14 cellular contexts compared by ENCODE assay signal in genomic region chr20:32479697-32480140, GRCh38.
DNase-seq lines count a peak whose midpoint lies in the region; ATAC-seq, FAIRE-seq and TF ChIP-seq lines count a peak whose summit lies in the region.
"Had no signal": no experiment of that assay in that cellular context is flagged by ENCODE, and none has a peak within 500 bp of the region (broad histone marks: within the 10 kb centered on the region; RNA-seq: fewer than 3 reads in every experiment).

No MANE protein-coding gene starts in this region.

- FAIRE-seq in small intestine (lab: Jason Lieb, UNC), result no peak

- no peak overlapping the region for H3K4me3 Mint-ChIP-seq in activated B cell treated with CpG ODN at 0.5 μM for 24 hours
- H3K4me3 Mint-ChIP-seq: activated naive CD4-positive, alpha-beta T cell treated with anti-CD3 and anti-CD28 coated beads, Interleukin-2, amount 50 U/mL, for 24 hours; HFFc6 had no signal

- no peak overlapping the region for H2BK15ac ChIP-seq in IMR-90 (ENCODE audit: low read depth, low read length)

- H4K5ac ChIP-seq in IMR-90 (ENCODE audit: low read depth, low read length), result no peak overlapping the region

- no peaks in the 10 kb centered on the region; the same call in 1 of the 2 replicates for H3K36me3 ChIP-seq in IMR-90 (ENCODE audit: control insufficient read depth, insufficient read depth, low read length)
- H3K36me3 ChIP-seq in lower lobe of right lung, result no peaks in the 10 kb centered on the region
- no peaks in the 10 kb centered on the region for H3K36me3 ChIP-seq in small intestine (ENCODE audit: control insufficient read depth in 2 of 2, insufficient read depth in 2 of 2, low read length in 2 of 2)

- H4K20me1 ChIP-seq in IMR-90 (ENCODE audit: insufficient read depth, low read length), result peaks cover 52% of the 10 kb centered on the region

- H2AK5ac ChIP-seq in IMR-90 (ENCODE audit: low read depth, low read length), result no peak overlapping the region

- H3K56ac ChIP-seq in IMR-90 (ENCODE audit: extremely low read depth, insufficient read depth, low read length), result no peak overlapping the region

- DNase-seq in IMR-90, result no peak
- no peak for DNase-seq in activated B cell treated with CpG ODN at 0.5 μM for 24 hours
- DNase-seq in lower lobe of right lung, result no peak
- DNase-seq in small intestine, result peak; percentile 91
- no peak for DNase-seq in GM03348 (ENCODE audit: low spot score)
- no peak for DNase-seq in activated effector memory CD4-positive, alpha-beta T cell treated with anti-CD3 and anti-CD28 coated beads, Interleukin-2, amount 50 U/mL, for 16 hours
- DNase-seq: COR-L47, HFFc6, NCI-H1105, RPMI8226, T1000 had no signal

- H3K27me3 ChIP-seq in IMR-90 (ENCODE audit: control insufficient read depth, insufficient read depth, low read length), result no peaks in the 10 kb centered on the region
- no peaks in the 10 kb centered on the region for H3K27me3 ChIP-seq in lower lobe of right lung (ENCODE audit: low read depth)
- H3K27me3 ChIP-seq in small intestine (ENCODE audit: control insufficient read depth in 2 of 2, insufficient read depth in 2 of 2, low read length in 2 of 2), result no peaks in the 10 kb centered on the region

- H2AK9ac ChIP-seq in IMR-90 (replicated peaks; ENCODE audit: low read depth, low read length, poor library complexity), result peak overlapping the region; percentile 76

- peaks cover 5 to 72% of the 10 kb centered on the region in 2 experiments; a peak in 3 of 4 replicates for H3K79me1 ChIP-seq in IMR-90 (ENCODE audit: low read depth in 1 of 2, low read length in 2 of 2)

- no CpG with 5 or more reads among the region's 2 CpGs for WGBS in IMR-90 (ENCODE audit: extremely low coverage in 2 of 2, insufficient read length in 1 of 2), 2 experiments
- 9 to 40% (median 29%) methylated on average over 2 of the region's 2 CpGs for WGBS in small intestine, 3 donors

- H2AFZ ChIP-seq in IMR-90 (replicated peaks; ENCODE audit: low read length, poor library complexity), result no peak overlapping the region

- H2BK20ac ChIP-seq in IMR-90 (ENCODE audit: low read depth, low read length), result no peak overlapping the region

- H4K8ac ChIP-seq in IMR-90 (ENCODE audit: low read depth in 2 of 2, low read length in 2 of 2), result no peak overlapping the region

- H3K9me3 ChIP-seq in IMR-90 (ENCODE audit: control insufficient read depth, insufficient read depth, low read length) (no peaks in the 10 kb centered on the region), lower lobe of right lung (no peaks in the 10 kb centered on the region), small intestine (ENCODE audit: control insufficient read depth, low read depth) (no peaks in the 10 kb centered on the region)

- peaks cover 24% of the 10 kb centered on the region for H3K9me1 ChIP-seq in IMR-90 (ENCODE audit: insufficient read depth, low read length)

- H4K91ac ChIP-seq in IMR-90 (ENCODE audit: insufficient read depth, low read depth, low read length), result no peak overlapping the region

- H3K27ac Mint-ChIP-seq in activated B cell treated with CpG ODN at 0.5 μM for 24 hours, result peak overlapping the region; percentile 35
- H3K27ac Mint-ChIP-seq: HFFc6 had no signal

- peaks cover 29% of the 10 kb centered on the region for H3K4me1 Mint-ChIP-seq in activated B cell treated with CpG ODN at 0.5 μM for 24 hours

- no peak overlapping the region for H3K14ac ChIP-seq in IMR-90 (replicated peaks; ENCODE audit: low read depth, low read length)

- H3K27ac ChIP-seq in IMR-90 (ENCODE audit: insufficient read depth, low read length) (no peak overlapping the region), lower lobe of right lung (peak overlapping the region; percentile 76), small intestine (ENCODE audit: low read depth in 1 of 2, low read length in 1 of 2) (peak overlapping the region; percentile 72 to 83)

- H3K27me3 Mint-ChIP-seq in activated B cell treated with CpG ODN at 0.5 μM for 24 hours, result no peaks in the 10 kb centered on the region
- H3K27me3 Mint-ChIP-seq: activated naive CD4-positive, alpha-beta T cell treated with anti-CD3 and anti-CD28 coated beads, Interleukin-2, amount 50 U/mL, for 24 hours had no signal

- intact Hi-C loops in IMR-90 (cut with micrococcal nuclease), result no loop called here
- intact Hi-C loops in activated B cell treated with CpG ODN at 0.5 μM for 24 hours (cut with micrococcal nuclease), result loop anchor here (5.0 kb wide), 1 partner anchor 122 kb away; the partner anchor contains the start of gene ASXL1
- intact Hi-C loops in lower lobe of right lung (cut with DNase I), result no loop called here

- no peak overlapping the region for H3K4me2 ChIP-seq in IMR-90 (ENCODE audit: low read depth, low read length)

- no peak overlapping the region for H3K23ac ChIP-seq in IMR-90 (ENCODE audit: low read depth, low read length)

- TF ChIP-seq CTCF in IMR-90 (conservative IDR thresholded peaks at IDR 0.05; ENCODE audit: low read depth, low read length) (no peak), activated B cell treated with CpG ODN at 0.5 μM for 24 hours (IDR thresholded peaks at IDR 0.05) (no peak), lower lobe of right lung (IDR thresholded peaks at IDR 0.05) (no peak)

- CTCF ChIA-PET in IMR-90 (lab: Yijun Ruan, JAX), result no interaction called here
- CTCF ChIA-PET in activated B cell treated with CpG ODN at 0.5 μM for 24 hours (lab: Charles Lee), result no interaction called here

- H2BK120ac ChIP-seq in IMR-90 (ENCODE audit: low read depth, low read length), result no peak overlapping the region

- POLR2A ChIA-PET in IMR-90 (lab: Charles Lee; ENCODE audit: unreplicated experiment), result no interaction called here
- POLR2A ChIA-PET in activated B cell treated with CpG ODN at 0.5 μM for 24 hours (lab: Charles Lee), result no interaction called here

- TF ChIP-seq POLR2A in IMR-90 (IDR thresholded peaks at IDR 0.05; ENCODE audit: low read depth, low read length), result no peak

- in situ Hi-C loops in IMR-90 (cut with MboI; ENCODE audit: low sequenced_read_pairs), result loop anchor here (25.0 kb wide), 1 partner anchor 642 kb away; the partner anchor contains the start of gene FOXS1

- H3K4me3 ChIP-seq in IMR-90 (ENCODE audit: insufficient read depth, low read depth, low read length) (no peak overlapping the region), lower lobe of right lung (no peak overlapping the region), small intestine (ENCODE audit: low read depth in 1 of 2, low read length in 2 of 2) (no peak overlapping the region)

- no peak overlapping the region for H2BK5ac ChIP-seq in IMR-90 (ENCODE audit: low read depth, low read length, poor library complexity, severe bottlenecking)

- no peak overlapping the region for H3K18ac ChIP-seq in IMR-90 (ENCODE audit: low read depth, low read length)

- no peaks in the 10 kb centered on the region for H3K36me3 Mint-ChIP-seq in activated B cell treated with CpG ODN at 0.5 μM for 24 hours (ENCODE audit: low read depth)
- H3K36me3 Mint-ChIP-seq: activated naive CD4-positive, alpha-beta T cell treated with anti-CD3 and anti-CD28 coated beads, Interleukin-2, amount 50 U/mL, for 24 hours had no signal

- BruUV-seq in IMR-90 (replicated peaks; lab: Mats Ljungman, UMichigan), result no TSS peak

- H3K9me3 Mint-ChIP-seq in activated B cell treated with CpG ODN at 0.5 μM for 24 hours, result no peaks in the 10 kb centered on the region
- H3K9me3 Mint-ChIP-seq: activated naive CD4-positive, alpha-beta T cell treated with anti-CD3 and anti-CD28 coated beads, Interleukin-2, amount 50 U/mL, for 24 hours; HFFc6 had no signal

- dilution Hi-C loops in IMR-90 (cut with HindIII; ENCODE audit: low sequenced_read_pairs, unreplicated experiment), result no loop called here

- ATAC-seq in IMR-90 (ENCODE audit: low read depth) (no peak), activated B cell treated with CpG ODN at 0.5 μM for 24 hours (ENCODE audit: low read depth) (no peak), lower lobe of right lung (no peak)
- no peak for ATAC-seq in activated CD4-positive, CD25-positive, alpha-beta regulatory T cell treated with anti-CD3 and anti-CD28 coated beads, Interleukin-2, amount 50 U/mL, for 24 hours
- ATAC-seq: sciatic nerve had no signal

- H3K4ac ChIP-seq in IMR-90 (ENCODE audit: low read depth, low read length), result no peak overlapping the region; the same call in 1 of the 2 replicates

- H3K4me1 ChIP-seq in IMR-90 (ENCODE audit: control insufficient read depth, insufficient read depth, low read length), result peaks cover 27% of the 10 kb centered on the region
- H3K4me1 ChIP-seq in lower lobe of right lung, result peaks cover 76% of the 10 kb centered on the region
- H3K4me1 ChIP-seq in small intestine (ENCODE audit: control insufficient read depth in 2 of 2, insufficient read depth in 1 of 2, low read depth in 1 of 2, low read length in 1 of 2), result peaks cover 13 to 33% of the 10 kb centered on the region in 2 donors

- TF ChIP-seq RAD21 in IMR-90 (IDR thresholded peaks at IDR 0.05; ENCODE audit: low read length), result no peak

- no peak overlapping the region for H3K9ac ChIP-seq in IMR-90 (ENCODE audit: low read depth, low read length)

TF ChIP-seq in IMR-90, 13 proteins besides CTCF, POLR2A, EP300 and RAD21:
- TF ChIP-seq CEBPB (IDR thresholded peaks at IDR 0.05; ENCODE audit: low read depth, low read length) (no peak), SMC3 (IDR thresholded peaks at IDR 0.05; ENCODE audit: low read depth, low read length) (no peak)
